8 cellular contexts compared by ENCODE assay signal in genomic region chr17:62627219-62627903, GRCh38. TPM values are rescaled to one million over a fixed set of nuclear protein-coding genes. Genes with fewer than 3 reads are reported as not detected.
DNase-seq lines count a peak whose midpoint lies in the region; ATAC-seq and TF ChIP-seq lines count a peak whose summit lies in the region.

A gene with protein sequence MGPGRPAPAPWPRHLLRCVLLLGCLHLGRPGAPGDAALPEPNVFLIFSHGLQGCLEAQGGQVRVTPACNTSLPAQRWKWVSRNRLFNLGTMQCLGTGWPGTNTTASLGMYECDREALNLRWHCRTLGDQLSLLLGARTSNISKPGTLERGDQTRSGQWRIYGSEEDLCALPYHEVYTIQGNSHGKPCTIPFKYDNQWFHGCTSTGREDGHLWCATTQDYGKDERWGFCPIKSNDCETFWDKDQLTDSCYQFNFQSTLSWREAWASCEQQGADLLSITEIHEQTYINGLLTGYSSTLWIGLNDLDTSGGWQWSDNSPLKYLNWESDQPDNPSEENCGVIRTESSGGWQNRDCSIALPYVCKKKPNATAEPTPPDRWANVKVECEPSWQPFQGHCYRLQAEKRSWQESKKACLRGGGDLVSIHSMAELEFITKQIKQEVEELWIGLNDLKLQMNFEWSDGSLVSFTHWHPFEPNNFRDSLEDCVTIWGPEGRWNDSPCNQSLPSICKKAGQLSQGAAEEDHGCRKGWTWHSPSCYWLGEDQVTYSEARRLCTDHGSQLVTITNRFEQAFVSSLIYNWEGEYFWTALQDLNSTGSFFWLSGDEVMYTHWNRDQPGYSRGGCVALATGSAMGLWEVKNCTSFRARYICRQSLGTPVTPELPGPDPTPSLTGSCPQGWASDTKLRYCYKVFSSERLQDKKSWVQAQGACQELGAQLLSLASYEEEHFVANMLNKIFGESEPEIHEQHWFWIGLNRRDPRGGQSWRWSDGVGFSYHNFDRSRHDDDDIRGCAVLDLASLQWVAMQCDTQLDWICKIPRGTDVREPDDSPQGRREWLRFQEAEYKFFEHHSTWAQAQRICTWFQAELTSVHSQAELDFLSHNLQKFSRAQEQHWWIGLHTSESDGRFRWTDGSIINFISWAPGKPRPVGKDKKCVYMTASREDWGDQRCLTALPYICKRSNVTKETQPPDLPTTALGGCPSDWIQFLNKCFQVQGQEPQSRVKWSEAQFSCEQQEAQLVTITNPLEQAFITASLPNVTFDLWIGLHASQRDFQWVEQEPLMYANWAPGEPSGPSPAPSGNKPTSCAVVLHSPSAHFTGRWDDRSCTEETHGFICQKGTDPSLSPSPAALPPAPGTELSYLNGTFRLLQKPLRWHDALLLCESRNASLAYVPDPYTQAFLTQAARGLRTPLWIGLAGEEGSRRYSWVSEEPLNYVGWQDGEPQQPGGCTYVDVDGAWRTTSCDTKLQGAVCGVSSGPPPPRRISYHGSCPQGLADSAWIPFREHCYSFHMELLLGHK (N-terminal part only) (plus strand): TSS chr17:62627670. CDS start chr17:62627803, 133 bp downstream.

- H3K4me3 ChIP-seq in AG10803 (ENCODE audit: low read length) (peak within 1 kb of the TSS; percentile 71), breast epithelium (peak within 1 kb of the TSS; percentile 58 to 86 (median 63)), skeletal muscle tissue (ENCODE audit: low read length in 3 of 3) (peak within 1 kb of the TSS; percentile 56 to 68 (median 68))

- intact Hi-C loops in breast epithelium (cut with DNase I; ENCODE audit: low total_unique reads) = no loop called here

- TF ChIP-seq POLR2A in breast epithelium (IDR thresholded peaks at IDR 0.05) = no peak

- POLR2A ChIA-PET in HEK293T (lab: Yijun Ruan, JAX) = no interaction called here

- H3K9me3 ChIP-seq in breast epithelium (no peaks in the 10 kb centered on the region), skeletal muscle tissue (ENCODE audit: control insufficient read depth in 3 of 3, low read length in 3 of 3) (no peaks in the 10 kb centered on the region)

- H3K9ac ChIP-seq in skeletal muscle tissue (ENCODE audit: low read depth in 1 of 3, low read length in 3 of 3) = peak within 1 kb of the TSS; percentile 32 to 65 (median 60)

- peak; percentile 73 for DNase-seq in AG10803 (ENCODE audit: low read depth)
- peak; percentile 69 for DNase-seq in HEK293T (ENCODE audit: extremely low spot score)
- peak; percentile 81 for DNase-seq in SK-N-DZ (ENCODE audit: low spot score)
- peak in 1 of 2 donors; percentile 50 for DNase-seq in breast epithelium (ENCODE audit: low spot score in 2 of 2)
- DNase-seq in iris pigment epithelial cell (ENCODE audit: low read depth) = peak; percentile 90
- no peak for DNase-seq in GF-D8 (lab: John Stamatoyannopoulos, UW)

- H3K4me1 ChIP-seq in breast epithelium (no peaks in the 10 kb centered on the region), skeletal muscle tissue (ENCODE audit: control insufficient read depth in 3 of 3, insufficient read depth in 3 of 3, low read length in 3 of 3) (peaks cover 13 to 24% (median 22%) of the 10 kb centered on the region in 3 donors)

- H3K27ac ChIP-seq in breast epithelium (peak within 1 kb of the TSS; percentile 82 to 95), skeletal muscle tissue (ENCODE audit: low read depth, low read length) (peak within 1 kb of the TSS; percentile 77)

- CTCF ChIA-PET in HEK293T (lab: Yijun Ruan, JAX) = interaction anchor here (0.7 kb wide), 1 partner anchor 41 kb away, joined by 3 read pairs; no protein-coding TSS in a partner anchor

- no peak for TF ChIP-seq CTCF in AG10803 (conservative IDR thresholded peaks at IDR 0.05; ENCODE audit: low read length)
- no peak for TF ChIP-seq CTCF in breast epithelium (IDR thresholded peaks at IDR 0.05)

- H3K36me3 ChIP-seq in breast epithelium (no peaks in the 10 kb centered on the region), skeletal muscle tissue (ENCODE audit: control insufficient read depth in 3 of 3, insufficient read depth in 3 of 3, low read length in 3 of 3) (no peaks in the 10 kb centered on the region)

- H3K27me3 ChIP-seq in breast epithelium = peaks cover 0 to 15% of the 10 kb centered on the region in 2 donors
- H3K27me3 ChIP-seq in skeletal muscle tissue (ENCODE audit: control insufficient read depth in 3 of 3, insufficient read depth in 3 of 3, low read length in 3 of 3) = peaks cover 20 to 43% (median 31%) of the 10 kb centered on the region in 3 donors

- no peak for ATAC-seq in HG03135 (IDR thresholded peaks at IDR 0.05; ENCODE audit: unreplicated experiment)

TF ChIP-seq in HEK293T, 16 proteins besides CTCF, POLR2A, EP300 and RAD21:
- peak; percentile 35 for TF ChIP-seq L3MBTL2 (conservative IDR thresholded peaks at IDR 0.05)
- no peak for TF ChIP-seq LEF1 (IDR thresholded peaks at IDR 0.05; ENCODE audit: borderline replicate concordance)
- no peak for TF ChIP-seq HDGF (IDR thresholded peaks at IDR 0.05; ENCODE audit: borderline replicate concordance)
- no peak for TF ChIP-seq SUZ12 (IDR thresholded peaks at IDR 0.05)
- TF ChIP-seq, protein P1, sequence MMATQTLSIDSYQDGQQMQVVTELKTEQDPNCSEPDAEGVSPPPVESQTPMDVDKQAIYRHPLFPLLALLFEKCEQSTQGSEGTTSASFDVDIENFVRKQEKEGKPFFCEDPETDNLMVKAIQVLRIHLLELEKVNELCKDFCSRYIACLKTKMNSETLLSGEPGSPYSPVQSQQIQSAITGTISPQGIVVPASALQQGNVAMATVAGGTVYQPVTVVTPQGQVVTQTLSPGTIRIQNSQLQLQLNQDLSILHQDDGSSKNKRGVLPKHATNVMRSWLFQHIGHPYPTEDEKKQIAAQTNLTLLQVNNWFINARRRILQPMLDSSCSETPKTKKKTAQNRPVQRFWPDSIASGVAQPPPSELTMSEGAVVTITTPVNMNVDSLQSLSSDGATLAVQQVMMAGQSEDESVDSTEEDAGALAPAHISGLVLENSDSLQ (IDR thresholded peaks at IDR 0.05) = no peak
- no peak for TF ChIP-seq CTBP1 (IDR thresholded peaks at IDR 0.05; ENCODE audit: borderline replicate concordance)
- no peak for TF ChIP-seq BHLHE40 (IDR thresholded peaks at IDR 0.05; ENCODE audit: borderline replicate concordance)

RNA-seq across cellular contexts. Expression of the gene that starts here (rescaled TPM):
- polyA plus RNA-seq in SK-N-DZ (2014; cell fraction: cytosol; rRNA removed) = 28.9 and 33.1 TPM in 2 replicates
- 108 and 120 TPM in 2 replicates for polyA plus RNA-seq in SK-N-DZ (2014; cell fraction: nucleus; rRNA removed)
- total RNA-seq in breast epithelium (10 to 100 TPM; 28.4 to 40.2 (median 37.4) TPM), skeletal muscle tissue (175 TPM)
